In the genomic region with DNA sequence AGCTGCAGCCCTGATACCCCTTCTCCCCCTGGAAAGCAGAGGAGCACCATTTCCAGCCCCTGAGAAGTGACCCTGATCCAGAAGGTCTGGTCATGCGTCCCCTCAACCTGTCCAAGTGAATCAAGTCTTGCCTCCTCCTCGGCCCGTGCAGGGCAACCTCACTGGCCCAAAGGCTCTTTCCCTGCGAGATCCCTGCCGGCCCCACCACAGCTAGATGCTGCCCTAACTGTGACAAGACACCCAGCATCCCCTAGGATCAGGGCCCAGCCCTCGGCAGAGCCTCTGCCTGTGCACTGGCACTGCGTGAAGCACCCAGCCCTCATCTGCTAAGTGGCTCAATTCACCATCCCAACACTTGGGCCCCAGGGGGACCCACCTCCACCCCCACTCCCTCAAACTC, we compare ENCODE assay signal across 1 cellular context.
TF ChIP-seq lines count a peak whose summit lies in the region.

No MANE protein-coding gene starts in this region.

TF ChIP-seq in H1, 55 proteins besides CTCF, POLR2A, EP300 and RAD21:
- TF ChIP-seq RXRA (IDR thresholded peaks at IDR 0.05; ENCODE audit: insufficient read depth, low read depth, low read length) (no peak), HDAC6 (IDR thresholded peaks at IDR 0.05; ENCODE audit: low read depth, low read length) (no peak), RBBP5 (IDR thresholded peaks at IDR 0.05; ENCODE audit: borderline replicate concordance, low read depth, low read length) (no peak), HDAC2 (IDR thresholded peaks at IDR 0.05; ENCODE audit: borderline replicate concordance in 1 of 2, low read depth in 2 of 2, low read length in 2 of 2) (no peak), NANOG (IDR thresholded peaks at IDR 0.05; ENCODE audit: insufficient read depth, low read depth, low read length, poor library complexity, severe bottlenecking) (no peak), KDM5A (IDR thresholded peaks at IDR 0.05; ENCODE audit: low read length) (no peak), CBX5 (IDR thresholded peaks at IDR 0.05; ENCODE audit: low read depth, low read length) (no peak), SRF (IDR thresholded peaks at IDR 0.05; ENCODE audit: low read depth, low read length) (no peak), TBP (IDR thresholded peaks at IDR 0.05; ENCODE audit: low read depth, low read length) (no peak), SIRT6 (IDR thresholded peaks at IDR 0.05; ENCODE audit: low read length) (no peak), CHD2 (IDR thresholded peaks at IDR 0.05; ENCODE audit: low read length) (no peak), BRCA1 (IDR thresholded peaks at IDR 0.05; ENCODE audit: low read depth, low read length) (no peak), FOSL1 (IDR thresholded peaks at IDR 0.05; ENCODE audit: insufficient read depth, low read depth, low read length) (no peak), SP4 (IDR thresholded peaks at IDR 0.05; ENCODE audit: low read length) (no peak), ASH2L (IDR thresholded peaks at IDR 0.05; ENCODE audit: low read length) (no peak), POU5F1 (IDR thresholded peaks at IDR 0.05; ENCODE audit: low read depth, low read length) (no peak), CBX8 (IDR thresholded peaks at IDR 0.05; ENCODE audit: borderline replicate concordance, low read depth, low read length) (no peak), KDM1A (IDR thresholded peaks at IDR 0.05; ENCODE audit: borderline replicate concordance, low read length) (no peak), JUN (IDR thresholded peaks at IDR 0.05; ENCODE audit: low read depth, low read length) (no peak)
- TF ChIP-seq, protein P1, sequence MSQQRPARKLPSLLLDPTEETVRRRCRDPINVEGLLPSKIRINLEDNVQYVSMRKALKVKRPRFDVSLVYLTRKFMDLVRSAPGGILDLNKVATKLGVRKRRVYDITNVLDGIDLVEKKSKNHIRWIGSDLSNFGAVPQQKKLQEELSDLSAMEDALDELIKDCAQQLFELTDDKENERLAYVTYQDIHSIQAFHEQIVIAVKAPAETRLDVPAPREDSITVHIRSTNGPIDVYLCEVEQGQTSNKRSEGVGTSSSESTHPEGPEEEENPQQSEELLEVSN (IDR thresholded peaks at IDR 0.05), result no peak
